1 cellular context compared by ENCODE assay signal in the genomic region with DNA sequence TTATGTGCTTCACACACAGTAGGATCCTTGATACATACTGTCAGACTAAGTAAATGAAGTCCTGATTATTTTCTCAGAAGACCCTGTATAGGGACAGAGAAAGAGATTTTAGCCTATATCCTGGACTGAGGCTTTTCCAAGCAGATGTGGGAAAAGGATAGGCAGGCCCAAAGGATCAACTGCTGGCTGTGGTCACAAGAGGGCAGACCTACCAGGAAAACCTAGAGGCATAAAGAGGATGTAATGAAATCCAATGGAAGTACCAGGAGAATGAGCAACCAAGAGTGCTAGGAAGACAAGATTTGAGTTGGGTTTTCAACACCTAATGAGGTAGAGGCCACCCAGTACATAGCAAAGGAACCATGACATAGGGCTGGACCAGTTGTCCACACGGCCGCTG.
TF ChIP-seq lines count a peak whose summit lies in the region.

No MANE protein-coding gene starts in this region.

TF ChIP-seq in GM23338, 12 proteins besides CTCF, POLR2A, EP300 and RAD21:
- TF ChIP-seq, protein P1, sequence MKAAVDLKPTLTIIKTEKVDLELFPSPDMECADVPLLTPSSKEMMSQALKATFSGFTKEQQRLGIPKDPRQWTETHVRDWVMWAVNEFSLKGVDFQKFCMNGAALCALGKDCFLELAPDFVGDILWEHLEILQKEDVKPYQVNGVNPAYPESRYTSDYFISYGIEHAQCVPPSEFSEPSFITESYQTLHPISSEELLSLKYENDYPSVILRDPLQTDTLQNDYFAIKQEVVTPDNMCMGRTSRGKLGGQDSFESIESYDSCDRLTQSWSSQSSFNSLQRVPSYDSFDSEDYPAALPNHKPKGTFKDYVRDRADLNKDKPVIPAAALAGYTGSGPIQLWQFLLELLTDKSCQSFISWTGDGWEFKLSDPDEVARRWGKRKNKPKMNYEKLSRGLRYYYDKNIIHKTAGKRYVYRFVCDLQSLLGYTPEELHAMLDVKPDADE (IDR thresholded peaks at IDR 0.05): no peak
- TF ChIP-seq EZH2phosphoT487 (IDR thresholded peaks at IDR 0.05; ENCODE audit: unreplicated experiment): no peak
- TF ChIP-seq, protein P2, sequence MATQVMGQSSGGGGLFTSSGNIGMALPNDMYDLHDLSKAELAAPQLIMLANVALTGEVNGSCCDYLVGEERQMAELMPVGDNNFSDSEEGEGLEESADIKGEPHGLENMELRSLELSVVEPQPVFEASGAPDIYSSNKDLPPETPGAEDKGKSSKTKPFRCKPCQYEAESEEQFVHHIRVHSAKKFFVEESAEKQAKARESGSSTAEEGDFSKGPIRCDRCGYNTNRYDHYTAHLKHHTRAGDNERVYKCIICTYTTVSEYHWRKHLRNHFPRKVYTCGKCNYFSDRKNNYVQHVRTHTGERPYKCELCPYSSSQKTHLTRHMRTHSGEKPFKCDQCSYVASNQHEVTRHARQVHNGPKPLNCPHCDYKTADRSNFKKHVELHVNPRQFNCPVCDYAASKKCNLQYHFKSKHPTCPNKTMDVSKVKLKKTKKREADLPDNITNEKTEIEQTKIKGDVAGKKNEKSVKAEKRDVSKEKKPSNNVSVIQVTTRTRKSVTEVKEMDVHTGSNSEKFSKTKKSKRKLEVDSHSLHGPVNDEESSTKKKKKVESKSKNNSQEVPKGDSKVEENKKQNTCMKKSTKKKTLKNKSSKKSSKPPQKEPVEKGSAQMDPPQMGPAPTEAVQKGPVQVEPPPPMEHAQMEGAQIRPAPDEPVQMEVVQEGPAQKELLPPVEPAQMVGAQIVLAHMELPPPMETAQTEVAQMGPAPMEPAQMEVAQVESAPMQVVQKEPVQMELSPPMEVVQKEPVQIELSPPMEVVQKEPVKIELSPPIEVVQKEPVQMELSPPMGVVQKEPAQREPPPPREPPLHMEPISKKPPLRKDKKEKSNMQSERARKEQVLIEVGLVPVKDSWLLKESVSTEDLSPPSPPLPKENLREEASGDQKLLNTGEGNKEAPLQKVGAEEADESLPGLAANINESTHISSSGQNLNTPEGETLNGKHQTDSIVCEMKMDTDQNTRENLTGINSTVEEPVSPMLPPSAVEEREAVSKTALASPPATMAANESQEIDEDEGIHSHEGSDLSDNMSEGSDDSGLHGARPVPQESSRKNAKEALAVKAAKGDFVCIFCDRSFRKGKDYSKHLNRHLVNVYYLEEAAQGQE (IDR thresholded peaks at IDR 0.05; ENCODE audit: unreplicated experiment): no peak
- TF ChIP-seq ZNF114 (CRISPR knock-in tag; IDR thresholded peaks at IDR 0.05): no peak
- TF ChIP-seq POLR2AphosphoS5 (IDR thresholded peaks at IDR 0.05; ENCODE audit: low read depth): no peak
- TF ChIP-seq ZNF331 (CRISPR knock-in tag; IDR thresholded peaks at IDR 0.05; ENCODE audit: low read depth): no peak
- TF ChIP-seq, protein P3, sequence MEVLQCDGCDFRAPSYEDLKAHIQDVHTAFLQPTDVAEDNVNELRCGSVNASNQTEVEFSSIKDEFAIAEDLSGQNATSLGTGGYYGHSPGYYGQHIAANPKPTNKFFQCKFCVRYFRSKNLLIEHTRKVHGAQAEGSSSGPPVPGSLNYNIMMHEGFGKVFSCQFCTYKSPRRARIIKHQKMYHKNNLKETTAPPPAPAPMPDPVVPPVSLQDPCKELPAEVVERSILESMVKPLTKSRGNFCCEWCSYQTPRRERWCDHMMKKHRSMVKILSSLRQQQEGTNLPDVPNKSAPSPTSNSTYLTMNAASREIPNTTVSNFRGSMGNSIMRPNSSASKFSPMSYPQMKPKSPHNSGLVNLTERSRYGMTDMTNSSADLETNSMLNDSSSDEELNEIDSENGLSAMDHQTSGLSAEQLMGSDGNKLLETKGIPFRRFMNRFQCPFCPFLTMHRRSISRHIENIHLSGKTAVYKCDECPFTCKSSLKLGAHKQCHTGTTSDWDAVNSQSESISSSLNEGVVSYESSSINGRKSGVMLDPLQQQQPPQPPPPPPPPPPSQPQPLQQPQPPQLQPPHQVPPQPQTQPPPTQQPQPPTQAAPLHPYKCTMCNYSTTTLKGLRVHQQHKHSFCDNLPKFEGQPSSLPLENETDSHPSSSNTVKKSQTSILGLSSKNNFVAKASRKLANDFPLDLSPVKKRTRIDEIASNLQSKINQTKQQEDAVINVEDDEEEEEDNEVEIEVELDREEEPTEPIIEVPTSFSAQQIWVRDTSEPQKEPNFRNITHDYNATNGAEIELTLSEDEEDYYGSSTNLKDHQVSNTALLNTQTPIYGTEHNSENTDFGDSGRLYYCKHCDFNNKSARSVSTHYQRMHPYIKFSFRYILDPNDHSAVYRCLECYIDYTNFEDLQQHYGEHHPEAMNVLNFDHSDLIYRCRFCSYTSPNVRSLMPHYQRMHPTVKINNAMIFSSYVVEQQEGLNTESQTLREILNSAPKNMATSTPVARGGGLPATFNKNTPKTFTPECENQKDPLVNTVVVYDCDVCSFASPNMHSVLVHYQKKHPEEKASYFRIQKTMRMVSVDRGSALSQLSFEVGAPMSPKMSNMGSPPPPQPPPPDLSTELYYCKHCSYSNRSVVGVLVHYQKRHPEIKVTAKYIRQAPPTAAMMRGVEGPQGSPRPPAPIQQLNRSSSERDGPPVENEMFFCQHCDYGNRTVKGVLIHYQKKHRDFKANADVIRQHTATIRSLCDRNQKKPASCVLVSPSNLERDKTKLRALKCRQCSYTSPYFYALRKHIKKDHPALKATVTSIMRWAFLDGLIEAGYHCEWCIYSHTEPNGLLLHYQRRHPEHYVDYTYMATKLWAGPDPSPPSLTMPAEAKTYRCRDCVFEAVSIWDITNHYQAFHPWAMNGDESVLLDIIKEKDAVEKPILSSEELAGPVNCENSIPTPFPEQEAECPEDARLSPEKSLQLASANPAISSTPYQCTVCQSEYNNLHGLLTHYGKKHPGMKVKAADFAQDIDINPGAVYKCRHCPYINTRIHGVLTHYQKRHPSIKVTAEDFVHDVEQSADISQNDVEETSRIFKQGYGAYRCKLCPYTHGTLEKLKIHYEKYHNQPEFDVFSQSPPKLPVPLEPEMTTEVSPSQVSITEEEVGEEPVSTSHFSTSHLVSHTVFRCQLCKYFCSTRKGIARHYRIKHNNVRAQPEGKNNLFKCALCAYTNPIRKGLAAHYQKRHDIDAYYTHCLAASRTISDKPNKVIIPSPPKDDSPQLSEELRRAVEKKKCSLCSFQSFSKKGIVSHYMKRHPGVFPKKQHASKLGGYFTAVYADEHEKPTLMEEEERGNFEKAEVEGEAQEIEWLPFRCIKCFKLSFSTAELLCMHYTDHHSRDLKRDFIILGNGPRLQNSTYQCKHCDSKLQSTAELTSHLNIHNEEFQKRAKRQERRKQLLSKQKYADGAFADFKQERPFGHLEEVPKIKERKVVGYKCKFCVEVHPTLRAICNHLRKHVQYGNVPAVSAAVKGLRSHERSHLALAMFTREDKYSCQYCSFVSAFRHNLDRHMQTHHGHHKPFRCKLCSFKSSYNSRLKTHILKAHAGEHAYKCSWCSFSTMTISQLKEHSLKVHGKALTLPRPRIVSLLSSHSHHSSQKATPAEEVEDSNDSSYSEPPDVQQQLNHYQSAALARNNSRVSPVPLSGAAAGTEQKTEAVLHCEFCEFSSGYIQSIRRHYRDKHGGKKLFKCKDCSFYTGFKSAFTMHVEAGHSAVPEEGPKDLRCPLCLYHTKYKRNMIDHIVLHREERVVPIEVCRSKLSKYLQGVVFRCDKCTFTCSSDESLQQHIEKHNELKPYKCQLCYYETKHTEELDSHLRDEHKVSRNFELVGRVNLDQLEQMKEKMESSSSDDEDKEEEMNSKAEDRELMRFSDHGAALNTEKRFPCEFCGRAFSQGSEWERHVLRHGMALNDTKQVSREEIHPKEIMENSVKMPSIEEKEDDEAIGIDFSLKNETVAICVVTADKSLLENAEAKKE (CRISPR knock-in tag; IDR thresholded peaks at IDR 0.05): no peak
- TF ChIP-seq STAT1 (IDR thresholded peaks at IDR 0.05; ENCODE audit: unreplicated experiment): no peak
- no peak for TF ChIP-seq CREB1 (CRISPR knock-in tag; IDR thresholded peaks at IDR 0.05; ENCODE audit: low read depth)
- no peak for TF ChIP-seq JUNB (IDR thresholded peaks at IDR 0.05; ENCODE audit: unreplicated experiment)
- no peak for TF ChIP-seq NANOG (IDR thresholded peaks at IDR 0.05; ENCODE audit: borderline replicate concordance)
- TF ChIP-seq EZH2 (IDR thresholded peaks at IDR 0.05; ENCODE audit: low read depth, unreplicated experiment): no peak
TF ChIP-seq in GM23338: peak in this region for 0.
